Comparison of ENCODE assay signal across 25 cellular contexts in genomic region chr3:31927806-31928205, GRCh38. TPM values are rescaled to one million over a fixed set of nuclear protein-coding genes. Genes with fewer than 3 reads are reported as not detected.
DNase-seq lines count a peak whose midpoint lies in the region; ATAC-seq and TF ChIP-seq lines count a peak whose summit lies in the region.
"Had no signal": no experiment of that assay in that cellular context is flagged by ENCODE, and none has a peak within 500 bp of the region (broad histone marks: within the 10 kb centered on the region; RNA-seq: fewer than 3 reads in every experiment).

No MANE protein-coding gene starts in this region.

- no peak overlapping the region for H2BK12ac ChIP-seq in mesenchymal stem cell (ENCODE audit: low read length in 2 of 2)

- no peak overlapping the region for H4K8ac ChIP-seq in mesenchymal stem cell (ENCODE audit: low read length)

- CTCF ChIA-PET in activated B cell treated with CpG ODN at 0.5 μM for 24 hours (lab: Charles Lee): no interaction called here

- no peak overlapping the region for H2BK5ac ChIP-seq in mesenchymal stem cell (ENCODE audit: low read depth, low read length, poor library complexity, severe bottlenecking)

- peaks cover 39% of the 10 kb centered on the region for H3K4me1 Mint-ChIP-seq in stimulated activated naive CD8-positive, alpha-beta T cell treated with anti-CD3 and anti-CD28 coated beads, Interleukin-15, Interleukin-2, amounts not matched to agents 100 ng/mL and 50 ng/mL, for 24 hours (ENCODE audit: low read depth)
- peaks cover 84% of the 10 kb centered on the region for H3K4me1 Mint-ChIP-seq in activated B cell treated with CpG ODN at 0.5 μM for 24 hours
- H3K4me1 Mint-ChIP-seq: stimulated activated effector memory CD8-positive, alpha-beta T cell treated with anti-CD3 and anti-CD28 coated beads, Interleukin-12 subunit alpha, Interleukin-12 subunit beta, amount 100 ng/mL, for 72 hours had no signal

- no peak overlapping the region for H3K14ac ChIP-seq in mesenchymal stem cell (ENCODE audit: low read length in 2 of 2)

- H3K27me3 Mint-ChIP-seq in stimulated activated naive CD8-positive, alpha-beta T cell treated with anti-CD3 and anti-CD28 coated beads, Interleukin-15, Interleukin-2, amounts not matched to agents 100 ng/mL and 50 ng/mL, for 24 hours: no peaks in the 10 kb centered on the region
- no peaks in the 10 kb centered on the region for H3K27me3 Mint-ChIP-seq in activated B cell treated with CpG ODN at 0.5 μM for 24 hours
- H3K27me3 Mint-ChIP-seq: naive thymus-derived CD8-positive, alpha-beta T cell had no signal

- H2AK5ac ChIP-seq in mesenchymal stem cell (ENCODE audit: low read length, severe bottlenecking): peak overlapping the region; percentile 51

- WGBS in mesenchymal stem cell: 92% methylated on average over 2 of the region's 6 CpGs

- no peaks in the 10 kb centered on the region for H3K36me3 Mint-ChIP-seq in stimulated activated naive CD8-positive, alpha-beta T cell treated with anti-CD3 and anti-CD28 coated beads, Interleukin-15, Interleukin-2, amounts not matched to agents 100 ng/mL and 50 ng/mL, for 24 hours (ENCODE audit: low read depth)
- peaks cover 9% of the 10 kb centered on the region for H3K36me3 Mint-ChIP-seq in activated B cell treated with CpG ODN at 0.5 μM for 24 hours (ENCODE audit: low read depth)
- H3K36me3 Mint-ChIP-seq: naive thymus-derived CD8-positive, alpha-beta T cell; stimulated activated effector memory CD8-positive, alpha-beta T cell treated with anti-CD3 and anti-CD28 coated beads, Interleukin-12 subunit alpha, Interleukin-12 subunit beta, amount 100 ng/mL, for 72 hours had no signal

- H3K4me2 ChIP-seq in mesenchymal stem cell (ENCODE audit: low read length, poor library complexity, severe bottlenecking): no peak overlapping the region

- H3K36me3 ChIP-seq in mesenchymal stem cell (ENCODE audit: control insufficient read depth in 1 of 2, insufficient read depth in 2 of 2, low read depth in 1 of 2, low read length in 2 of 2): no peaks in the 10 kb centered on the region
- H3K36me3 ChIP-seq: breast epithelium, heart right ventricle, thoracic aorta had no signal

- H2BK15ac ChIP-seq in mesenchymal stem cell (ENCODE audit: low read depth, poor library complexity, severe bottlenecking): no peak overlapping the region

- H3K18ac ChIP-seq in mesenchymal stem cell (ENCODE audit: low read depth in 1 of 2, low read length in 2 of 2): no peak overlapping the region

- H3K4ac ChIP-seq in mesenchymal stem cell (ENCODE audit: low read depth in 1 of 2, low read length in 2 of 2): no peak overlapping the region

- H3K9me3 ChIP-seq in mesenchymal stem cell (ENCODE audit: control insufficient read depth, low read length): no peaks in the 10 kb centered on the region
- H3K9me3 ChIP-seq: breast epithelium, heart right ventricle, thoracic aorta had no signal

- ATAC-seq in stimulated activated naive CD8-positive, alpha-beta T cell treated with anti-CD3 and anti-CD28 coated beads, Interleukin-15, Interleukin-2, amounts not matched to agents 100 U/mL and 50 U/mL, for 24 hours: no peak
- peak; percentile 22 for ATAC-seq in activated B cell treated with CpG ODN at 0.5 μM for 24 hours (ENCODE audit: low read depth)
- no peak for ATAC-seq in GM21786 (IDR thresholded peaks at IDR 0.05; ENCODE audit: unreplicated experiment)
- no peak for ATAC-seq in HG02852 (IDR thresholded peaks at IDR 0.05; ENCODE audit: unreplicated experiment)
- no peak for ATAC-seq in GM19467 (IDR thresholded peaks at IDR 0.05; ENCODE audit: unreplicated experiment)
- ATAC-seq: heart right ventricle; left cardiac atrium; naive thymus-derived CD8-positive, alpha-beta T cell; stimulated activated effector memory CD8-positive, alpha-beta T cell treated with anti-CD3 and anti-CD28 coated beads, Interleukin-12 subunit alpha, Interleukin-12 subunit beta, amount 100 ng/mL, for 72 hours had no signal

- TF ChIP-seq CTCF in activated B cell treated with CpG ODN at 0.5 μM for 24 hours (IDR thresholded peaks at IDR 0.05): no peak

- DNase-seq in stimulated activated naive CD8-positive, alpha-beta T cell treated with anti-CD3 and anti-CD28 coated beads, Interleukin-15, Interleukin-2, amounts not matched to agents 100 U/mL and 50 U/mL, for 24 hours: no peak
- DNase-seq in activated B cell treated with CpG ODN at 0.5 μM for 24 hours: no peak
- DNase-seq in mesenchymal stem cell: no peak
- DNase-seq: activated effector memory CD4-positive, alpha-beta T cell treated with anti-CD3 and anti-CD28 coated beads, Interleukin-2, amount 50 U/mL, for 16 hours; amygdala; effector memory CD4-positive, alpha-beta T cell; foreskin fibroblast; heart right ventricle; left cardiac atrium; naive thymus-derived CD8-positive, alpha-beta T cell; NCI-H1105 treated with DMSO at 0.1 percent for 48 hours; NCI-H2029; NCI-H345; NCI-H82; occipital lobe; SIG-M5; stimulated activated CD4-positive, alpha-beta T cell treated with anti-CD3 and anti-CD28 coated beads, Interleukin-2, amount 100 ng/mL, for 48 hours had no signal

- H3K9ac ChIP-seq in mesenchymal stem cell (ENCODE audit: low read length): no peak overlapping the region

- POLR2A ChIA-PET in activated B cell treated with CpG ODN at 0.5 μM for 24 hours (lab: Charles Lee): interaction anchor here (0.8 to 2.3 kb wide), 6 partner anchors 9 to 53 kb away, joined by 3 to 7 read pairs (median 3); partner anchors contain the start of gene OSBPL10

- H2AFZ ChIP-seq in mesenchymal stem cell (ENCODE audit: low read depth, low read length): no peak overlapping the region

- H3K4me3 Mint-ChIP-seq in stimulated activated naive CD8-positive, alpha-beta T cell treated with anti-CD3 and anti-CD28 coated beads, Interleukin-15, Interleukin-2, amounts not matched to agents 100 ng/mL and 50 ng/mL, for 24 hours: no peak overlapping the region
- peak overlapping the region; percentile 64 for H3K4me3 Mint-ChIP-seq in activated B cell treated with CpG ODN at 0.5 μM for 24 hours
- H3K4me3 Mint-ChIP-seq: naive thymus-derived CD8-positive, alpha-beta T cell; stimulated activated effector memory CD8-positive, alpha-beta T cell treated with anti-CD3 and anti-CD28 coated beads, Interleukin-12 subunit alpha, Interleukin-12 subunit beta, amount 100 ng/mL, for 72 hours had no signal

- H3K27ac Mint-ChIP-seq in stimulated activated naive CD8-positive, alpha-beta T cell treated with anti-CD3 and anti-CD28 coated beads, Interleukin-15, Interleukin-2, amounts not matched to agents 100 ng/mL and 50 ng/mL, for 24 hours: peak overlapping the region; percentile 83
- peak overlapping the region; percentile 88 for H3K27ac Mint-ChIP-seq in activated B cell treated with CpG ODN at 0.5 μM for 24 hours
- H3K27ac Mint-ChIP-seq: naive thymus-derived CD8-positive, alpha-beta T cell; stimulated activated effector memory CD8-positive, alpha-beta T cell treated with anti-CD3 and anti-CD28 coated beads, Interleukin-12 subunit alpha, Interleukin-12 subunit beta, amount 100 ng/mL, for 72 hours had no signal

- peaks cover 25% of the 10 kb centered on the region for H3K79me1 ChIP-seq in mesenchymal stem cell (replicated peaks; ENCODE audit: low read length, poor library complexity, severe bottlenecking)

- no peaks in the 10 kb centered on the region for H3K4me1 ChIP-seq in mesenchymal stem cell (ENCODE audit: control insufficient read depth, insufficient read depth, low read depth, low read length)
- H3K4me1 ChIP-seq: heart right ventricle had no signal

- intact Hi-C loops in activated B cell treated with CpG ODN at 0.5 μM for 24 hours (cut with micrococcal nuclease): loop anchor here (1.0 to 2.0 kb wide), 2 partner anchors 17 to 53 kb away; partner anchors contain the start of genes OSBPL10 and ZNF860

- H2BK120ac ChIP-seq in mesenchymal stem cell (ENCODE audit: low read depth, low read length): no peak overlapping the region

- no peak overlapping the region for H3K23ac ChIP-seq in mesenchymal stem cell (ENCODE audit: low read length in 2 of 2)

- no peaks in the 10 kb centered on the region for H3K9me3 Mint-ChIP-seq in stimulated activated naive CD8-positive, alpha-beta T cell treated with anti-CD3 and anti-CD28 coated beads, Interleukin-15, Interleukin-2, amounts not matched to agents 100 ng/mL and 50 ng/mL, for 24 hours
- no peaks in the 10 kb centered on the region for H3K9me3 Mint-ChIP-seq in activated B cell treated with CpG ODN at 0.5 μM for 24 hours
- H3K9me3 Mint-ChIP-seq: stimulated activated effector memory CD8-positive, alpha-beta T cell treated with anti-CD3 and anti-CD28 coated beads, Interleukin-12 subunit alpha, Interleukin-12 subunit beta, amount 100 ng/mL, for 72 hours had no signal

- no peak overlapping the region for H4K91ac ChIP-seq in mesenchymal stem cell (ENCODE audit: low read length)

- H3K4me3 ChIP-seq in mesenchymal stem cell (ENCODE audit: insufficient read depth in 1 of 2, low read depth in 1 of 2, low read length in 2 of 2): no peak overlapping the region
- H3K4me3 ChIP-seq: breast epithelium, heart right ventricle, thoracic aorta had no signal

- no peak overlapping the region for H3K27ac ChIP-seq in mesenchymal stem cell (ENCODE audit: low read length, poor library complexity, severe bottlenecking)
- H3K27ac ChIP-seq: C4-2B, heart right ventricle, thoracic aorta had no signal

- H3K27me3 ChIP-seq in mesenchymal stem cell (ENCODE audit: control insufficient read depth in 1 of 2, insufficient read depth in 1 of 2, low read length in 2 of 2): no peaks in the 10 kb centered on the region
- H3K27me3 ChIP-seq: breast epithelium, heart right ventricle had no signal

RNA-seq across cellular contexts. Expression of gene OSBPL10, which starts 53.3 kb away (rescaled TPM):
- 125 and 137 TPM in 2 replicates for total RNA-seq in activated B cell treated with CpG ODN at 0.5 μM for 24 hours
- 12.0 TPM for polyA plus RNA-seq in mesenchymal stem cell (2013, experiment 1 of 2)
- 12.2 TPM for polyA plus RNA-seq in mesenchymal stem cell (2013, experiment 2 of 2)

RNA-seq across cellular contexts. Expression of gene ZNF860, which starts 53.7 kb away (rescaled TPM):
- 16.6 and 19.1 TPM in 2 replicates for total RNA-seq in activated B cell treated with CpG ODN at 0.5 μM for 24 hours
- polyA plus RNA-seq in mesenchymal stem cell (2013, experiment 1 of 2): 0.36 TPM
- 0.27 TPM for polyA plus RNA-seq in mesenchymal stem cell (2013, experiment 2 of 2)
- polyA plus RNA-seq: naive thymus-derived CD8-positive, alpha-beta T cell had no signal
